ENCODE assay signal across 1 cellular context in the genomic region with DNA sequence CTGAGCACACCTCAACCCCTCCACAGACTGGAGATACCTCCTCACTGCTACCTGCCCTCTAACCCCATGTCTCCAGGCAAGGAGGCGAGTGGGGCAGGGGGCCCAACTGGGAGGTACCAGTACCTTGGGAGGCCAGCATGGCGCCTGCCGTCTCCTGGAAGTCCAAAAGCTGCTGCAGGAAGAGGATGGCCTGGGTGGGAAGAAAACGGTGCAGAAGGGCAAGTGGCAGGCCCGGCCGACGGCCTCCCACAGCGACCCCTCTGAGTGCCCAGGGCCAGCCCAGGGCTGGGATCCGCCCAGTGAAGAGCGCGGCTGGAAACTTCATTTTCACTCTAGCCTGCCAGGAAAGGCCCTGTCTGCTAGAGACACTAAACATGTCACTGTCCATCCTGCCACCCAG.
TF ChIP-seq lines count a peak whose summit lies in the region.

No MANE protein-coding gene starts in this region.

TF ChIP-seq in IMR-90, 13 proteins besides CTCF, POLR2A, EP300 and RAD21:
- TF ChIP-seq RCOR1 (IDR thresholded peaks at IDR 0.05; ENCODE audit: insufficient replicate concordance, low read length) (no peak), CHD1 (IDR thresholded peaks at IDR 0.05; ENCODE audit: low read depth, low read length) (no peak), SMC3 (IDR thresholded peaks at IDR 0.05; ENCODE audit: low read depth, low read length) (no peak), FOS (IDR thresholded peaks at IDR 0.05; ENCODE audit: low read depth, low read length) (no peak), BHLHE40 (IDR thresholded peaks at IDR 0.05; ENCODE audit: low read depth, low read length) (no peak), MAZ (IDR thresholded peaks at IDR 0.05; ENCODE audit: borderline replicate concordance, low read depth, low read length) (no peak), MAFK (IDR thresholded peaks at IDR 0.05; ENCODE audit: low read depth, low read length) (no peak), MXI1 (IDR thresholded peaks at IDR 0.05; ENCODE audit: borderline replicate concordance, low read depth, low read length) (no peak), NFE2L2 (IDR thresholded peaks at IDR 0.05; ENCODE audit: low read depth, low read length) (no peak), CEBPB (IDR thresholded peaks at IDR 0.05; ENCODE audit: low read depth, low read length) (no peak), RFX5 (IDR thresholded peaks at IDR 0.05; ENCODE audit: low read depth, low read length) (no peak)
- TF ChIP-seq, protein P1, sequence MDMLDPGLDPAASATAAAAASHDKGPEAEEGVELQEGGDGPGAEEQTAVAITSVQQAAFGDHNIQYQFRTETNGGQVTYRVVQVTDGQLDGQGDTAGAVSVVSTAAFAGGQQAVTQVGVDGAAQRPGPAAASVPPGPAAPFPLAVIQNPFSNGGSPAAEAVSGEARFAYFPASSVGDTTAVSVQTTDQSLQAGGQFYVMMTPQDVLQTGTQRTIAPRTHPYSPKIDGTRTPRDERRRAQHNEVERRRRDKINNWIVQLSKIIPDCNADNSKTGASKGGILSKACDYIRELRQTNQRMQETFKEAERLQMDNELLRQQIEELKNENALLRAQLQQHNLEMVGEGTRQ (IDR thresholded peaks at IDR 0.05; ENCODE audit: low read depth, low read length), result no peak
- TF ChIP-seq, protein P2, sequence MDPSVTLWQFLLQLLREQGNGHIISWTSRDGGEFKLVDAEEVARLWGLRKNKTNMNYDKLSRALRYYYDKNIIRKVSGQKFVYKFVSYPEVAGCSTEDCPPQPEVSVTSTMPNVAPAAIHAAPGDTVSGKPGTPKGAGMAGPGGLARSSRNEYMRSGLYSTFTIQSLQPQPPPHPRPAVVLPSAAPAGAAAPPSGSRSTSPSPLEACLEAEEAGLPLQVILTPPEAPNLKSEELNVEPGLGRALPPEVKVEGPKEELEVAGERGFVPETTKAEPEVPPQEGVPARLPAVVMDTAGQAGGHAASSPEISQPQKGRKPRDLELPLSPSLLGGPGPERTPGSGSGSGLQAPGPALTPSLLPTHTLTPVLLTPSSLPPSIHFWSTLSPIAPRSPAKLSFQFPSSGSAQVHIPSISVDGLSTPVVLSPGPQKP (IDR thresholded peaks at IDR 0.05; ENCODE audit: borderline replicate concordance, low read depth, low read length), result no peak
